Comparison of ENCODE assay signal across 2 cellular contexts in genomic region chr5:177491429-177491945, GRCh38.
TF ChIP-seq lines count a peak whose summit lies in the region.

No MANE protein-coding gene starts in this region.

TF ChIP-seq in SK-N-SH, 30 proteins besides CTCF, POLR2A, EP300 and RAD21 (continued from another document):
- TF ChIP-seq REST (IDR thresholded peaks at IDR 0.05; ENCODE audit: low read depth, low read length), result no peak
- no peak for TF ChIP-seq GABPA (IDR thresholded peaks at IDR 0.05; ENCODE audit: low read depth)
TF ChIP-seq in SK-N-SH: peak in this region for 0.

TF ChIP-seq in SK-N-SH treated with all-trans-retinoic acid at 6 μM for 48 hours, 23 proteins besides CTCF, POLR2A, EP300 and RAD21 (continued from another document):
- TF ChIP-seq TOX (CRISPR knock-in tag; IDR thresholded peaks at IDR 0.05; ENCODE audit: borderline replicate concordance), result no peak
- TF ChIP-seq, protein P1, sequence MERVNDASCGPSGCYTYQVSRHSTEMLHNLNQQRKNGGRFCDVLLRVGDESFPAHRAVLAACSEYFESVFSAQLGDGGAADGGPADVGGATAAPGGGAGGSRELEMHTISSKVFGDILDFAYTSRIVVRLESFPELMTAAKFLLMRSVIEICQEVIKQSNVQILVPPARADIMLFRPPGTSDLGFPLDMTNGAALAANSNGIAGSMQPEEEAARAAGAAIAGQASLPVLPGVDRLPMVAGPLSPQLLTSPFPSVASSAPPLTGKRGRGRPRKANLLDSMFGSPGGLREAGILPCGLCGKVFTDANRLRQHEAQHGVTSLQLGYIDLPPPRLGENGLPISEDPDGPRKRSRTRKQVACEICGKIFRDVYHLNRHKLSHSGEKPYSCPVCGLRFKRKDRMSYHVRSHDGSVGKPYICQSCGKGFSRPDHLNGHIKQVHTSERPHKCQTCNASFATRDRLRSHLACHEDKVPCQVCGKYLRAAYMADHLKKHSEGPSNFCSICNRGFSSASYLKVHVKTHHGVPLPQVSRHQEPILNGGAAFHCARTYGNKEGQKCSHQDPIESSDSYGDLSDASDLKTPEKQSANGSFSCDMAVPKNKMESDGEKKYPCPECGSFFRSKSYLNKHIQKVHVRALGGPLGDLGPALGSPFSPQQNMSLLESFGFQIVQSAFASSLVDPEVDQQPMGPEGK (CRISPR knock-in tag; IDR thresholded peaks at IDR 0.05; ENCODE audit: borderline replicate concordance), result no peak
- no peak for TF ChIP-seq ISL1 (CRISPR knock-in tag; IDR thresholded peaks at IDR 0.05)
